17 cellular contexts compared by ENCODE assay signal in the genomic region with DNA sequence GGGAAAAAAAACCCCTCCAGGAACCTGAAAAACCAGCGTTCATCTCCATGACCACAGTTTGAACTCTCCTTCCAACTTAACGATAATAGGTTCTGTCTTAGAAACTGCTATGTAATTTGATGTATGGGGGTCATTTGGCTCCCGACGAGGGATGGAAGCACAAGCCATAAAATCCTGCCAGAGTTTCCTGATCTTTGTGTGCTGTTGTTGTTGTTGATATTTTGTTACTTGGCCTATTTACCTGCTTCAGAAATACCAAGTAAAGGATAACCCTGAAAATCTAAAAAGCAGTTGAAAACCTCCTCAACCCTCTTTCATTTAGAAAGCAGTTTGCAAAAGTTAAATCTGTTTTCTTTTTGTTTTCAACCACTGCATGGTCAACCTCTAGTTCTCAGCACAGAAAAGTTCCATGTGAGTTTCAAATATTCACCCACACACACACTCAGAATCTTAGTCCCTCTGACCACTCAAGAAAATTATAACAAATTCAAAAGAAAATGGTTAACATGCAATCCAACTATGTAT. TPM values are rescaled to one million over a fixed set of nuclear protein-coding genes. Genes with fewer than 3 reads are reported as not detected.
DNase-seq lines count a peak whose midpoint lies in the region; ATAC-seq and TF ChIP-seq lines count a peak whose summit lies in the region.
"Had no signal": no experiment of that assay in that cellular context is flagged by ENCODE, and none has a peak within 500 bp of the region (broad histone marks: within the 10 kb centered on the region; RNA-seq: fewer than 3 reads in every experiment).

No MANE protein-coding gene starts in this region.

- peaks cover 94% of the 10 kb centered on the region for H3K79me2 ChIP-seq in PC-9 (ENCODE audit: low read depth)
- H3K79me2 ChIP-seq in mammary epithelial cell (ENCODE audit: insufficient read depth, low read length): peaks cover 79% of the 10 kb centered on the region

- in situ Hi-C loops in mammary epithelial cell (cut with MboI; ENCODE audit: low sequenced_read_pairs in 2 of 2): no loop called here

- no peaks in the 10 kb centered on the region for H3K27me3 ChIP-seq in PC-9 (ENCODE audit: insufficient read depth, low read depth)
- no peaks in the 10 kb centered on the region for H3K27me3 ChIP-seq in mammary epithelial cell (ENCODE audit: insufficient read depth, low read length)
- H3K27me3 ChIP-seq in tibial nerve: peaks cover 0 to 54% of the 10 kb centered on the region in 2 donors

- H3K4me2 ChIP-seq in PC-9 (peak overlapping the region; percentile 87), mammary epithelial cell (ENCODE audit: insufficient read depth, low read depth, low read length) (peak overlapping the region; percentile 95)

- H4K20me1 ChIP-seq in PC-9 (ENCODE audit: insufficient read depth) (no peaks in the 10 kb centered on the region), mammary epithelial cell (ENCODE audit: insufficient read depth, low read length) (no peaks in the 10 kb centered on the region)

- peaks cover 62% of the 10 kb centered on the region for H3F3A ChIP-seq in PC-9 (ENCODE audit: insufficient read depth, low read depth)

- ATAC-seq in GM18519 (IDR thresholded peaks at IDR 0.05; ENCODE audit: low FRiP score, unreplicated experiment): no peak
- ATAC-seq: activated T-cell treated with anti-CD3 and anti-CD28 coated beads, Interleukin-2, amount 50 U/mL, for 4 hours; body of pancreas; effector memory CD8-positive, alpha-beta T cell had no signal

- BruUV-seq in PC-9 (replicated peaks; lab: Mats Ljungman, UMichigan): no TSS peak
- BruUV-seq in mammary epithelial cell (replicated peaks; lab: Mats Ljungman, UMichigan): no TSS peak

- POLR2A ChIA-PET in PC-9 (lab: Charles Lee; ENCODE audit: unreplicated experiment): interaction anchor here (0.6 kb wide), 1 partner anchor 59 kb away, joined by 4 read pairs; no protein-coding TSS in a partner anchor

- TF ChIP-seq POLR2A in tibial nerve (IDR thresholded peaks at IDR 0.05) (no peak), erythroblast (IDR thresholded peaks at IDR 0.05; ENCODE audit: low read length) (no peak)

- dilution Hi-C loops in mammary epithelial cell (cut with HindIII; ENCODE audit: low sequenced_read_pairs): no loop called here

- H3K9ac ChIP-seq in mammary epithelial cell (ENCODE audit: insufficient read depth, low read length): peak overlapping the region; percentile 82

- no peaks in the 10 kb centered on the region for H3K9me3 ChIP-seq in PC-9 (ENCODE audit: insufficient read depth, low read depth)
- no peaks in the 10 kb centered on the region for H3K9me3 ChIP-seq in mammary epithelial cell (replicated peaks; ENCODE audit: insufficient read depth, low read length)
- H3K9me3 ChIP-seq in tibial nerve: no peaks in the 10 kb centered on the region
- H3K9me3 ChIP-seq: body of pancreas had no signal

- intact Hi-C loops in PC-9 (cut with micrococcal nuclease; ENCODE audit: unreplicated experiment): loop anchor here (1.0 to 10.0 kb wide), 4 partner anchors 39 to 633 kb away; a partner anchor contains a TSS
- intact Hi-C loops in mammary epithelial cell (cut with micrococcal nuclease): no loop called here

- H3K36me3 ChIP-seq in PC-9 (ENCODE audit: low read depth) (peaks cover 49% of the 10 kb centered on the region), mammary epithelial cell (ENCODE audit: insufficient read depth, low read length) (no peaks in the 10 kb centered on the region), tibial nerve (peaks cover 0 to 9% (median 0%) of the 10 kb centered on the region in 3 donors)

- peaks cover 53% of the 10 kb centered on the region for H3K4me1 Mint-ChIP-seq in mesothelial cell of epicardium

- H3K4me1 ChIP-seq in PC-9 (replicated peaks; ENCODE audit: insufficient read depth): peaks cover 33% of the 10 kb centered on the region
- peaks cover 65% of the 10 kb centered on the region for H3K4me1 ChIP-seq in mammary epithelial cell (ENCODE audit: insufficient read depth, low read length)
- H3K4me1 ChIP-seq in tibial nerve: peaks cover 0 to 65% (median 4%) of the 10 kb centered on the region in 4 donors

- DNase-seq in PC-9 (peak in 1 of 2 experiments; percentile 83), mammary epithelial cell (no peak), mesothelial cell of epicardium (ENCODE audit: low spot score in 2 of 2, unreplicated experiment in 2 of 2) (no peak), tibial nerve (ENCODE audit: low spot score in 2 of 2) (no peak), erythroblast (lab: John Stamatoyannopoulos, UW) (no peak), OCI-M2 (lab: John Stamatoyannopoulos, UW; ENCODE audit: unreplicated experiment) (no peak), NCI-H2227 (lab: John Stamatoyannopoulos, UW; ENCODE audit: unreplicated experiment) (no peak)
- DNase-seq: activated CD4-positive, CD25-positive, alpha-beta regulatory T cell treated with anti-CD3 and anti-CD28 coated beads, Interleukin-2, amount 50 U/mL, for 72 hours; activated T-cell treated with anti-CD3 and anti-CD28 coated beads, Interleukin-2, amount 50 U/mL, for 4 hours; effector memory CD8-positive, alpha-beta T cell; Kasumi-1; NCI-H2029; stimulated activated CD4-positive, alpha-beta T cell treated with anti-CD3 and anti-CD28 coated beads, Interleukin-4, amount 100 ng/mL, for 1 hour; stimulated activated naive CD4-positive, alpha-beta T cell had no signal

- H3K36me3 Mint-ChIP-seq in mesothelial cell of epicardium: peaks cover 19% of the 10 kb centered on the region

- H3K4me3 ChIP-seq in PC-9: peak overlapping the region; percentile 80
- peak overlapping the region; percentile 8 to 66 (median 15) for H3K4me3 ChIP-seq in mammary epithelial cell (replicated peaks in 1 of 3; ENCODE audit: insufficient read depth in 1 of 3, low read depth in 2 of 3, low read length in 3 of 3)
- no peak overlapping the region for H3K4me3 ChIP-seq in tibial nerve
- H3K4me3 ChIP-seq: body of pancreas had no signal

- WGBS in mammary epithelial cell (ENCODE audit: low coverage, missing lambda C conversion rate): 5% methylated on average over 4 of the region's 4 CpGs
- 45 to 66% methylated on average over 4 of the region's 4 CpGs for WGBS in tibial nerve, 2 donors

- no peaks in the 10 kb centered on the region for H3K9me2 ChIP-seq in PC-9 (ENCODE audit: insufficient read depth)

- no peaks in the 10 kb centered on the region for H3K9me3 Mint-ChIP-seq in mesothelial cell of epicardium
- H3K9me3 Mint-ChIP-seq: activated T-cell treated with anti-CD3 and anti-CD28 coated beads, Interleukin-2, amount 50 U/mL, for 4 hours; effector memory CD8-positive, alpha-beta T cell had no signal

- H3K27ac ChIP-seq in PC-9 (peak overlapping the region; percentile 92), mammary epithelial cell (ENCODE audit: insufficient read depth, low read depth, low read length) (peak overlapping the region; percentile 67), tibial nerve (peak overlapping the region; percentile 21 to 78 (median 62))

- H2AFZ ChIP-seq in PC-9 (no peak overlapping the region), mammary epithelial cell (ENCODE audit: low read depth, low read length) (peak overlapping the region; percentile 76)

- TF ChIP-seq EP300 in tibial nerve (IDR thresholded peaks at IDR 0.05): no peak

- CTCF ChIA-PET in PC-9 (lab: Charles Lee): no interaction called here
- CTCF ChIA-PET in mammary epithelial cell (lab: Charles Lee; ENCODE audit: low non-redundant PET): no interaction called here

- H3K27ac Mint-ChIP-seq in mesothelial cell of epicardium: peak overlapping the region; percentile 100
- H3K27ac Mint-ChIP-seq: effector memory CD8-positive, alpha-beta T cell had no signal

- TF ChIP-seq CTCF in PC-9 (conservative IDR thresholded peaks at IDR 0.05) (no peak), mammary epithelial cell (conservative IDR thresholded peaks at IDR 0.05 in 1 of 2, IDR thresholded peaks at IDR 0.05 in 1 of 2; ENCODE audit: extremely low read depth in 1 of 2, insufficient read depth in 1 of 2, low read depth in 1 of 2, low read length in 2 of 2) (no peak), mesothelial cell of epicardium (IDR thresholded peaks at IDR 0.05; ENCODE audit: unreplicated experiment) (no peak), tibial nerve (IDR thresholded peaks at IDR 0.05) (no peak)

- H3K27me3 Mint-ChIP-seq in mesothelial cell of epicardium (ENCODE audit: low read depth): no peaks in the 10 kb centered on the region

- peak overlapping the region; percentile 98 for H3K4me3 Mint-ChIP-seq in mesothelial cell of epicardium
- H3K4me3 Mint-ChIP-seq: activated T-cell treated with anti-CD3 and anti-CD28 coated beads, Interleukin-2, amount 50 U/mL, for 4 hours; effector memory CD8-positive, alpha-beta T cell had no signal

RNA-seq across cellular contexts. Expression of a gene that starts 9.3 kb away (rescaled TPM):
- total RNA-seq in PC-9 (2021): 6.1 and 6.5 TPM in 2 replicates
- 1 to 10 TPM in 1 of 2 donors, under 1 TPM in 1; 0.50 to 1.5 TPM for total RNA-seq in mammary epithelial cell
- polyA plus RNA-seq in mammary epithelial cell: 1.3 TPM
- 1.3 TPM for polyA minus RNA-seq in mammary epithelial cell
- total RNA-seq in mesothelial cell of epicardium: 30.3 to 33.9 TPM (median 30.8 TPM) in 3 replicates
- 1 to 10 TPM; 2.5 to 5.9 (median 5.2) TPM for total RNA-seq in tibial nerve
- total RNA-seq: activated T-cell treated with anti-CD3 and anti-CD28 coated beads, Interleukin-2, amount 50 U/mL, for 4 hours; G401 had no signal

RNA-seq across cellular contexts. Expression of a gene that starts 16.0 kb away (rescaled TPM):
- total RNA-seq in PC-9 (2021) (2.0 and 2.2 TPM in 2 replicates), mammary epithelial cell (1 to 10 TPM; 2.5 to 9.4 TPM), mesothelial cell of epicardium (13.7 to 14.6 TPM (median 14.0 TPM) in 3 replicates), tibial nerve (1 to 10 TPM in 2 of 4 donors, under 1 TPM in 2; 0.44 to 2.1 (median 1.2) TPM)
- 6.0 TPM for polyA plus RNA-seq in mammary epithelial cell
- polyA minus RNA-seq in mammary epithelial cell: 14.9 TPM
- total RNA-seq: body of pancreas had no signal

RNA-seq across cellular contexts. Expression of a gene that starts 18.7 kb away (rescaled TPM):
- not detected in 2 replicates for total RNA-seq in PC-9 (2021)
- 1 to 10 TPM in 1 of 2 donors, not detected in 1; 1.5 TPM for total RNA-seq in mammary epithelial cell
- polyA plus RNA-seq in mammary epithelial cell: 1.8 TPM
- polyA minus RNA-seq in mammary epithelial cell: 9.3 TPM
- 51.0 to 55.9 TPM (median 54.7 TPM) in 3 replicates for total RNA-seq in mesothelial cell of epicardium
- 1 to 10 TPM; 4.4 to 6.3 (median 4.7) TPM for total RNA-seq in tibial nerve
- total RNA-seq: G401 had no signal

RNA-seq across cellular contexts. Expression of a gene that starts 31.7 kb away (rescaled TPM):
- total RNA-seq in PC-9 (2021) (0.63 and 1.0 TPM in 2 replicates), mammary epithelial cell (10 to 100 TPM in 1 of 2 donors, 1 to 10 TPM in 1; 9.1 to 11.0 TPM), mesothelial cell of epicardium (128 to 133 TPM (median 133 TPM) in 3 replicates), tibial nerve (10 to 100 TPM; 12.0 to 25.9 (median 16.6) TPM)
- 8.6 TPM for polyA plus RNA-seq in mammary epithelial cell
- 4.3 TPM for polyA minus RNA-seq in mammary epithelial cell
- total RNA-seq: activated T-cell treated with anti-CD3 and anti-CD28 coated beads, Interleukin-2, amount 50 U/mL, for 4 hours had no signal

RNA-seq across cellular contexts. Expression of a gene that starts 35.8 kb away (rescaled TPM):
- total RNA-seq in PC-9 (2021) (0.65 and 1.2 TPM in 2 replicates), mammary epithelial cell (1 to 10 TPM; 3.1 to 4.7 TPM), mesothelial cell of epicardium (43.7 to 45.6 TPM (median 44.4 TPM) in 3 replicates), tibial nerve (10 to 100 TPM; 11.1 to 30.9 (median 18.7) TPM)
- 0.71 TPM for polyA plus RNA-seq in mammary epithelial cell
- polyA minus RNA-seq in mammary epithelial cell: 1.1 TPM
- total RNA-seq: activated T-cell treated with anti-CD3 and anti-CD28 coated beads, Interleukin-2, amount 50 U/mL, for 4 hours; body of pancreas had no signal

Comparison
In these comparisons a context has a peak if more than half of its experiments do, and no peak if none do; other contexts are left out.
1. H3K4me3 ChIP-seq: peak in PC-9 (single experiment) and mammary epithelial cell (3 of 3); none in tibial nerve (0 of 4).
2. Peak in every context shown above with its lines, with median percentiles within 50 percentile points of each other: H3K27ac ChIP-seq.